27 cellular contexts compared by ENCODE assay signal in genomic region chr5:42338136-42338535, GRCh38.
"Had no signal": no experiment of that assay in that cellular context is flagged by ENCODE, and none has a peak within 500 bp of the region (broad histone marks: within the 10 kb centered on the region; RNA-seq: fewer than 3 reads in every experiment).

No MANE protein-coding gene starts in this region.

- H3K36me3 ChIP-seq: brain microvascular endothelial cell, colonic mucosa, esophagus squamous epithelium had no signal

- H3K27ac ChIP-seq: brain microvascular endothelial cell, colonic mucosa, epithelial cell of prostate, esophagus squamous epithelium, VCaP had no signal

- H3K4me3 ChIP-seq: colonic mucosa, esophagus squamous epithelium had no signal

- H3K27me3 ChIP-seq: brain microvascular endothelial cell, colonic mucosa, esophagus squamous epithelium had no signal

- FAIRE-seq: astrocyte, bronchial epithelial cell, endothelial cell of umbilical vein had no signal

- H3K4me1 ChIP-seq: colonic mucosa, esophagus squamous epithelium had no signal

- ATAC-seq: activated CD8-positive, alpha-beta T cell treated with anti-CD3 and anti-CD28 coated beads for 36 hours; activated T-cell treated with anti-CD3 and anti-CD28 coated beads, Interleukin-2, amount 50 U/mL, for 4 hours; activated T-helper 17 cell treated with anti-CD3 and anti-CD28 coated beads, Interleukin-2, amount 50 U/mL, for 72 hours; WTC11 had no signal

- H3K9me3 ChIP-seq: colonic mucosa had no signal

- DNase-seq: activated CD4-positive, alpha-beta T cell treated with anti-CD3 and anti-CD28 coated beads for 1 hour; activated CD4-positive, alpha-beta T cell treated with anti-CD3 and anti-CD28 coated beads for 4 hours; activated CD4-positive, alpha-beta T cell treated with anti-CD3 and anti-CD28 coated beads, Interleukin-2, amount 10 ng/mL, durations not matched to agents 7 days and 5 days; activated CD4-positive, alpha-beta T cell treated with anti-CD3 and anti-CD28 coated beads, Interleukin-2, amount 50 U/mL, for 48 hours; activated CD8-positive, alpha-beta memory T cell treated with anti-CD3 and anti-CD28 coated beads for 24 hours; activated CD8-positive, alpha-beta T cell treated with anti-CD3 and anti-CD28 coated beads for 36 hours; activated effector memory CD4-positive, alpha-beta T cell treated with Interleukin-2 at 50 U/mL for 16 hours; activated gamma-delta T cell treated with Interleukin-2 at 50 U/mL for 16 hours; activated naive CD4-positive, alpha-beta T cell treated with anti-CD3 and anti-CD28 coated beads, Interleukin-2, amount 50 U/mL, for 16 hours; activated naive CD4-positive, alpha-beta T cell treated with Interleukin-2 at 50 U/mL for 16 hours; activated T-cell treated with anti-CD3 and anti-CD28 coated beads, Interleukin-2, amount 50 U/mL, for 4 hours; amniotic stem cell; anterior cingulate cortex; brain microvascular endothelial cell; colonic mucosa; effector CD8-positive, alpha-beta T cell; esophagus squamous epithelium; foreskin melanocyte; head of caudate nucleus; T-helper 2 cell had no signal
